Comparison of ENCODE assay signal across 19 cellular contexts in genomic region chr11:118005224-118006152, GRCh38. TPM values are rescaled to one million over a fixed set of nuclear protein-coding genes. Genes with fewer than 3 reads are reported as not detected.
DNase-seq lines count a peak whose midpoint lies in the region; ATAC-seq and TF ChIP-seq lines count a peak whose summit lies in the region.
"Had no signal": no experiment of that assay in that cellular context is flagged by ENCODE, and none has a peak within 500 bp of the region (broad histone marks: within the 10 kb centered on the region; RNA-seq: fewer than 3 reads in every experiment).

No MANE protein-coding gene starts in this region.

- H3K4me1 ChIP-seq in CD8-positive, alpha-beta T cell (ENCODE audit: insufficient read depth, low read length): peaks cover 100% of the 10 kb centered on the region
- H3K4me1 ChIP-seq: ascending aorta had no signal

- H3K27me3 ChIP-seq in CD8-positive, alpha-beta T cell (ENCODE audit: insufficient read depth, low read length): no peaks in the 10 kb centered on the region
- no peaks in the 10 kb centered on the region for H3K27me3 ChIP-seq in H7 (ENCODE audit: control insufficient read depth, insufficient read depth, low read length)
- H3K27me3 ChIP-seq: ascending aorta, upper lobe of left lung had no signal

- intact Hi-C loops in CD8-positive, alpha-beta T cell (cut with DNase I, micrococcal nuclease): no loop called here

- DNase-seq in CD8-positive, alpha-beta T cell: no peak
- DNase-seq in H7: peak; percentile 28
- DNase-seq in activated CD8-positive, alpha-beta T cell treated with anti-CD3 and anti-CD28 coated beads, Interleukin-2, amount 10 ng/mL, durations not matched to agents 7 days and 5 days: no peak
- peak; percentile 85 for DNase-seq in mesenteric fat pad (ENCODE audit: low spot score)
- no peak for DNase-seq in DMS79 treated with DMSO at 0.1 percent for 48 hours (lab: John Stamatoyannopoulos, UW)
- DNase-seq in amniotic stem cell (lab: John Stamatoyannopoulos, UW): no peak
- no peak for DNase-seq in DMS 273 treated with DMSO at 0.1 percent for 48 hours (lab: John Stamatoyannopoulos, UW)
- DNase-seq: hippocampal formation, left cardiac atrium, MM.1S, NCI-H2107, NCI-H748 treated with DMSO at 0.1 percent for 48 hours, Right ventricle myocardium superior had no signal

- peak overlapping the region; percentile 91 for H3K27ac Mint-ChIP-seq in CD8-positive, alpha-beta T cell
- H3K27ac Mint-ChIP-seq in activated CD8-positive, alpha-beta T cell treated with anti-CD3 and anti-CD28 coated beads, Interleukin-2, amount 10 ng/mL, durations not matched to agents 7 days and 5 days: peak overlapping the region; percentile 98

- no peaks in the 10 kb centered on the region for H3K27me3 Mint-ChIP-seq in CD8-positive, alpha-beta T cell (ENCODE audit: low read depth)
- H3K27me3 Mint-ChIP-seq in activated CD8-positive, alpha-beta T cell treated with anti-CD3 and anti-CD28 coated beads, Interleukin-2, amount 10 ng/mL, durations not matched to agents 7 days and 5 days (ENCODE audit: low read depth): no peaks in the 10 kb centered on the region

- no peak overlapping the region for H3K4me3 Mint-ChIP-seq in CD8-positive, alpha-beta T cell
- H3K4me3 Mint-ChIP-seq in activated CD8-positive, alpha-beta T cell treated with anti-CD3 and anti-CD28 coated beads, Interleukin-2, amount 10 ng/mL, durations not matched to agents 7 days and 5 days: no peak overlapping the region

- H3K9me3 Mint-ChIP-seq in CD8-positive, alpha-beta T cell: peaks cover 2% of the 10 kb centered on the region
- no peaks in the 10 kb centered on the region for H3K9me3 Mint-ChIP-seq in activated CD8-positive, alpha-beta T cell treated with anti-CD3 and anti-CD28 coated beads, Interleukin-2, amount 10 ng/mL, durations not matched to agents 7 days and 5 days (ENCODE audit: insufficient read depth)

- CTCF ChIA-PET in CD8-positive, alpha-beta T cell (lab: Charles Lee): interaction anchor here (0.8 to 27.1 kb wide), 8 partner anchors 16 to 188 kb away, joined by 3 to 403 read pairs (median 5); partner anchors contain the start of gene IL10RA
- CTCF ChIA-PET in activated CD8-positive, alpha-beta T cell treated with anti-CD3 and anti-CD28 coated beads, Interleukin-2, amount 10 ng/mL, durations not matched to agents 7 days and 5 days (lab: Charles Lee): interaction anchor here (0.9 to 14.8 kb wide), 8 partner anchors 10 to 162 kb away, joined by 3 to 168 read pairs (median 18); partner anchors contain the start of gene IL10RA

- TF ChIP-seq CTCF in CD8-positive, alpha-beta T cell (IDR thresholded peaks at IDR 0.05): no peak

- no peak overlapping the region for H3K4me3 ChIP-seq in CD8-positive, alpha-beta T cell (ENCODE audit: low read depth, low read length)
- no peak overlapping the region for H3K4me3 ChIP-seq in H7 (ENCODE audit: insufficient read depth, low read depth, low read length)
- H3K4me3 ChIP-seq: ascending aorta, upper lobe of left lung had no signal

- no peaks in the 10 kb centered on the region for H3K36me3 ChIP-seq in CD8-positive, alpha-beta T cell (ENCODE audit: insufficient read depth, low read length)
- H3K36me3 ChIP-seq in H7 (replicated peaks; ENCODE audit: control insufficient read depth, insufficient read depth, low read length): no peaks in the 10 kb centered on the region
- H3K36me3 ChIP-seq: ascending aorta, upper lobe of left lung had no signal

- no peak overlapping the region for H3K27ac ChIP-seq in CD8-positive, alpha-beta T cell (ENCODE audit: low read depth, low read length)
- H3K27ac ChIP-seq: ascending aorta, C4-2B had no signal

- POLR2A ChIA-PET in CD8-positive, alpha-beta T cell (lab: Charles Lee): interaction anchor here (11.2 to 27.3 kb wide), 5 partner anchors 4 to 54 kb away, joined by 101 to 633 read pairs (median 438); partner anchors contain the start of gene IL10RA
- POLR2A ChIA-PET in activated CD8-positive, alpha-beta T cell treated with anti-CD3 and anti-CD28 coated beads, Interleukin-2, amount 10 ng/mL, durations not matched to agents 7 days and 5 days (lab: Charles Lee): interaction anchor here (0.8 to 4.9 kb wide), 6 partner anchors 10 to 54 kb away, joined by 3 to 33 read pairs (median 14); partner anchors contain the start of gene IL10RA

- H3K9me3 ChIP-seq in CD8-positive, alpha-beta T cell (ENCODE audit: low read length): no peaks in the 10 kb centered on the region
- H3K9me3 ChIP-seq: ascending aorta, upper lobe of left lung had no signal

- H3K4me1 Mint-ChIP-seq in CD8-positive, alpha-beta T cell (ENCODE audit: low read depth): peaks cover 99% of the 10 kb centered on the region
- H3K4me1 Mint-ChIP-seq in activated CD8-positive, alpha-beta T cell treated with anti-CD3 and anti-CD28 coated beads, Interleukin-2, amount 10 ng/mL, durations not matched to agents 7 days and 5 days (ENCODE audit: low read depth): peaks cover 100% of the 10 kb centered on the region

- peaks cover 12% of the 10 kb centered on the region for H3K36me3 Mint-ChIP-seq in CD8-positive, alpha-beta T cell
- H3K36me3 Mint-ChIP-seq in activated CD8-positive, alpha-beta T cell treated with anti-CD3 and anti-CD28 coated beads, Interleukin-2, amount 10 ng/mL, durations not matched to agents 7 days and 5 days (ENCODE audit: low read depth): peaks cover 63% of the 10 kb centered on the region

- ATAC-seq in CD8-positive, alpha-beta T cell: no peak
- no peak for ATAC-seq in activated CD8-positive, alpha-beta T cell treated with anti-CD3 and anti-CD28 coated beads, Interleukin-2, amount 10 ng/mL, durations not matched to agents 7 days and 5 days
- ATAC-seq: left cardiac atrium had no signal

RNA-seq across cellular contexts. Expression of gene IL10RA, which starts 19.3 kb away (rescaled TPM):
- total RNA-seq in CD8-positive, alpha-beta T cell: 100 to 1,000 TPM; 295 to 299 TPM
- total RNA-seq in H7 (2014; rRNA removed; shearing (Covaris generic)): not detected in 2 replicates
- total RNA-seq in activated CD8-positive, alpha-beta T cell treated with anti-CD3 and anti-CD28 coated beads, Interleukin-2, amount 10 ng/mL, durations not matched to agents 7 days and 5 days: 100 to 1,000 TPM; 202 to 210 TPM
- total RNA-seq in mesenteric fat pad: 32.1 TPM
- total RNA-seq: dermis microvascular lymphatic vessel endothelial cell, HT-29, myocyte had no signal

Comparison
In these comparisons a context has a peak if more than half of its experiments do, and no peak if none do; other contexts are left out.
1. DNase-seq: peak in H7 (single experiment) and mesenteric fat pad (single experiment); none in CD8-positive, alpha-beta T cell (0 of 7), activated CD8-positive, alpha-beta T cell treated with anti-CD3 and anti-CD28 coated beads, Interleukin-2, amount 10 ng/mL, durations not matched to agents 7 days and 5 days (single experiment), DMS79 treated with DMSO at 0.1 percent for 48 hours (single experiment), amniotic stem cell (single experiment) and DMS 273 treated with DMSO at 0.1 percent for 48 hours (single experiment).
2. RNA of gene IL10RA, which starts 19.3 kb away (total RNA-seq): 295 to 299 TPM in CD8-positive, alpha-beta T cell, 202 to 210 TPM in activated CD8-positive, alpha-beta T cell treated with anti-CD3 and anti-CD28 coated beads, Interleukin-2, amount 10 ng/mL, durations not matched to agents 7 days and 5 days and 32.1 TPM in mesenteric fat pad (single experiment); not detected in H7; every median in the first group is over 10 times any median in the second.